11 cellular contexts compared by ENCODE assay signal in genomic region chr14:74980746-74981661, GRCh38. TPM values are rescaled to one million over a fixed set of nuclear protein-coding genes. Genes with fewer than 3 reads are reported as not detected.
A peak's percentile ranks its signal among the peaks of the same experiment; 100 is the strongest.
DNase-seq lines count a peak whose midpoint lies in the region; ATAC-seq and TF ChIP-seq lines count a peak whose summit lies in the region.
"Had no signal": no experiment of that assay in that cellular context is flagged by ENCODE, and none has a peak within 500 bp of the region (broad histone marks: within the 10 kb centered on the region; RNA-seq: fewer than 3 reads in every experiment).

No MANE protein-coding gene starts in this region.

- no peaks in the 10 kb centered on the region for H4K20me1 ChIP-seq in PC-3 (ENCODE audit: low read length)

- no peaks in the 10 kb centered on the region for H3F3A ChIP-seq in PC-3 (ENCODE audit: low read length, unreplicated experiment)

- no peaks in the 10 kb centered on the region for H3K27me3 ChIP-seq in PC-3 (ENCODE audit: low read length)
- H3K27me3 ChIP-seq: neutrophil had no signal

- TF ChIP-seq CTCF in PC-3 (conservative IDR thresholded peaks at IDR 0.05; ENCODE audit: low read depth, low read length), result no peak

- no peaks in the 10 kb centered on the region for H3K9me3 ChIP-seq in PC-3 (ENCODE audit: low read length)
- H3K9me3 ChIP-seq: neutrophil had no signal

- H3K9me2 ChIP-seq in PC-3 (replicated peaks; ENCODE audit: low read length), result no peaks in the 10 kb centered on the region

- BruUV-seq in PC-3 (replicated peaks; lab: Mats Ljungman, UMichigan), result no TSS peak

- ATAC-seq in PC-3 (peak; percentile 39), GM19463 (IDR thresholded peaks at IDR 0.05; ENCODE audit: unreplicated experiment) (no peak), HG02852 (IDR thresholded peaks at IDR 0.05; ENCODE audit: unreplicated experiment) (no peak)
- ATAC-seq: stimulated activated naive CD8-positive, alpha-beta T cell treated with anti-CD3 and anti-CD28 coated beads, Interleukin-15, amount 100 ng/mL, for 72 hours had no signal

- H2AFZ ChIP-seq in PC-3 (ENCODE audit: low read length), result peak overlapping the region; percentile 9; the same call in 1 of the 2 replicates

- DNase-seq in HEK293T (ENCODE audit: extremely low spot score) (peak; percentile 16), PC-3 (peak; percentile 43), fibroblast of peridontal ligament (ENCODE audit: extremely low read depth) (peak; percentile 35), renal cortical epithelial cell (ENCODE audit: low read depth) (peak; percentile 46), caudate nucleus (lab: John Stamatoyannopoulos, UW) (no peak)
- DNase-seq in effector CD8-positive, alpha-beta T cell (lab: John Stamatoyannopoulos, UW), result no peak
- DNase-seq: NCI-H2081 treated with DMSO at 0.1 percent for 48 hours; stimulated activated naive CD8-positive, alpha-beta T cell treated with anti-CD3 and anti-CD28 coated beads, Interleukin-15, amount 100 ng/mL, for 72 hours had no signal

- H3K4me1 ChIP-seq in PC-3 (ENCODE audit: insufficient read depth, low read length), result peaks cover 54% of the 10 kb centered on the region

- H3K4me3 ChIP-seq in PC-3 (ENCODE audit: low read length), result no peak overlapping the region

- H3K36me3 ChIP-seq in PC-3 (ENCODE audit: low read depth, low read length), result no peaks in the 10 kb centered on the region
- H3K36me3 ChIP-seq: neutrophil had no signal

- CTCF ChIA-PET in HEK293T (lab: Yijun Ruan, JAX) (interaction anchor here (0.7 to 2.0 kb wide), 4 partner anchors 16 to 76 kb away, joined by 3 to 8 read pairs (median 4); no protein-coding TSS in a partner anchor), PC-3 (lab: Charles Lee) (no interaction called here)

- POLR2A ChIA-PET in HEK293T (lab: Yijun Ruan, JAX), result interaction anchor here (0.9 to 2.0 kb wide), 6 partner anchors 11 to 83 kb away, joined by 3 to 8 read pairs (median 4); partner anchors contain the start of genes ACYP1, EIF2B2 and PGF
- POLR2A ChIA-PET in PC-3 (lab: Charles Lee; ENCODE audit: unreplicated experiment), result no interaction called here

- H3K27ac ChIP-seq in PC-3 (ENCODE audit: low read length), result no peak overlapping the region
- H3K27ac ChIP-seq in caudate nucleus (ENCODE audit: low read depth, low read length), result no peak overlapping the region
- H3K27ac ChIP-seq: neutrophil had no signal

- no peak overlapping the region for H3K9ac ChIP-seq in PC-3 (ENCODE audit: low read length)

- H3K79me2 ChIP-seq in PC-3 (ENCODE audit: low read length), result no peaks in the 10 kb centered on the region

- no peak overlapping the region for H3K4me2 ChIP-seq in PC-3 (ENCODE audit: low read length)

- intact Hi-C loops in PC-3 (cut with micrococcal nuclease), result no loop called here

TF ChIP-seq in HEK293T, 16 proteins besides CTCF, POLR2A, EP300 and RAD21:
- peak; percentile 59 for TF ChIP-seq L3MBTL2 (conservative IDR thresholded peaks at IDR 0.05)
- no peak for TF ChIP-seq ELF4 (IDR thresholded peaks at IDR 0.05)

RNA-seq across cellular contexts. Expression of gene EIF2B2, which starts 21.7 kb away (rescaled TPM):
- total RNA-seq in PC-3 (2014; rRNA removed) (96.8 and 113 TPM in 2 replicates), renal cortical epithelial cell (54.4 and 62.9 TPM in 2 replicates)

RNA-seq across cellular contexts. Expression of gene PGF, which starts 25.6 kb away (rescaled TPM):
- total RNA-seq in PC-3 (2014; rRNA removed) (0.26 and 1.5 TPM in 2 replicates), renal cortical epithelial cell (0.35 and 0.69 TPM in 2 replicates)

RNA-seq across cellular contexts. Expression of gene RPS6KL1, which starts 57.9 kb away (rescaled TPM):
- 16.0 and 17.9 TPM in 2 replicates for total RNA-seq in PC-3 (2014; rRNA removed)
- total RNA-seq in renal cortical epithelial cell, result 7.9 and 17.7 TPM in 2 replicates

Comparison
In these comparisons a context has a peak if more than half of its experiments do, and no peak if none do; other contexts are left out.
1. DNase-seq: peak in HEK293T (single experiment), PC-3 (single experiment), fibroblast of peridontal ligament (single experiment) and renal cortical epithelial cell (single experiment); none in caudate nucleus (0 of 61) and effector CD8-positive, alpha-beta T cell (single experiment).